In genomic region chr11:11117730-11118129, GRCh38 we compare ENCODE assay signal across 15 cellular contexts.
"Had no signal": no experiment of that assay in that cellular context is flagged by ENCODE, and none has a peak within 500 bp of the region (broad histone marks: within the 10 kb centered on the region; RNA-seq: fewer than 3 reads in every experiment).

No MANE protein-coding gene starts in this region.

- H3K36me3 ChIP-seq: neural progenitor cell, tibial artery, uterus had no signal

- H3K27ac ChIP-seq: neural progenitor cell, tibial artery, uterus had no signal

- H3K9me3 ChIP-seq: uterus had no signal

- H3K27me3 ChIP-seq: neural progenitor cell, tibial artery, uterus had no signal

- H3K4me1 ChIP-seq: neural progenitor cell, uterus had no signal

- ATAC-seq: activated CD4-positive, alpha-beta T cell treated with anti-CD3 and anti-CD28 coated beads for 36 hours; naive thymus-derived CD4-positive, alpha-beta T cell had no signal

- H3K4me3 ChIP-seq: neural progenitor cell, tibial artery, uterus had no signal

- DNase-seq: activated CD4-positive, alpha-beta memory T cell treated with anti-CD3 and anti-CD28 coated beads for 36 hours; activated CD4-positive, alpha-beta T cell treated with anti-CD3 and anti-CD28 coated beads for 36 hours; activated T-cell treated with anti-CD3 and anti-CD28 coated beads for 4 hours; effector CD8-positive, alpha-beta T cell; immature natural killer cell; mesenchymal stem cell; naive thymus-derived CD4-positive, alpha-beta T cell; stimulated activated CD4-positive, alpha-beta T cell treated with anti-CD3 and anti-CD28 coated beads, Interleukin-12 subunit alpha, Interleukin-12 subunit beta, amount 100 ng/mL, for 4 hours; stimulated activated CD4-positive, alpha-beta T cell treated with anti-CD3 and anti-CD28 coated beads, Interleukin-1b, Interleukin-23, amount 100 ng/mL, for 48 hours; stimulated activated CD8-positive, alpha-beta memory T cell treated with anti-CD3 and anti-CD28 coated beads, Interleukin-4, amount 100 ng/mL, for 48 hours; stimulated activated naive CD4-positive, alpha-beta T cell treated with Interleukin-2 at 50 U/mL for 16 hours; substantia nigra; tibial artery; uterus had no signal
